ENCODE assay signal across 3 cellular contexts in genomic region chr3:140588558-140588957, GRCh38.
TF ChIP-seq lines count a peak whose summit lies in the region.

No MANE protein-coding gene starts in this region.

TF ChIP-seq in GM23338, 12 proteins besides CTCF, POLR2A, EP300 and RAD21 (continued from another document):
- TF ChIP-seq, protein P1, sequence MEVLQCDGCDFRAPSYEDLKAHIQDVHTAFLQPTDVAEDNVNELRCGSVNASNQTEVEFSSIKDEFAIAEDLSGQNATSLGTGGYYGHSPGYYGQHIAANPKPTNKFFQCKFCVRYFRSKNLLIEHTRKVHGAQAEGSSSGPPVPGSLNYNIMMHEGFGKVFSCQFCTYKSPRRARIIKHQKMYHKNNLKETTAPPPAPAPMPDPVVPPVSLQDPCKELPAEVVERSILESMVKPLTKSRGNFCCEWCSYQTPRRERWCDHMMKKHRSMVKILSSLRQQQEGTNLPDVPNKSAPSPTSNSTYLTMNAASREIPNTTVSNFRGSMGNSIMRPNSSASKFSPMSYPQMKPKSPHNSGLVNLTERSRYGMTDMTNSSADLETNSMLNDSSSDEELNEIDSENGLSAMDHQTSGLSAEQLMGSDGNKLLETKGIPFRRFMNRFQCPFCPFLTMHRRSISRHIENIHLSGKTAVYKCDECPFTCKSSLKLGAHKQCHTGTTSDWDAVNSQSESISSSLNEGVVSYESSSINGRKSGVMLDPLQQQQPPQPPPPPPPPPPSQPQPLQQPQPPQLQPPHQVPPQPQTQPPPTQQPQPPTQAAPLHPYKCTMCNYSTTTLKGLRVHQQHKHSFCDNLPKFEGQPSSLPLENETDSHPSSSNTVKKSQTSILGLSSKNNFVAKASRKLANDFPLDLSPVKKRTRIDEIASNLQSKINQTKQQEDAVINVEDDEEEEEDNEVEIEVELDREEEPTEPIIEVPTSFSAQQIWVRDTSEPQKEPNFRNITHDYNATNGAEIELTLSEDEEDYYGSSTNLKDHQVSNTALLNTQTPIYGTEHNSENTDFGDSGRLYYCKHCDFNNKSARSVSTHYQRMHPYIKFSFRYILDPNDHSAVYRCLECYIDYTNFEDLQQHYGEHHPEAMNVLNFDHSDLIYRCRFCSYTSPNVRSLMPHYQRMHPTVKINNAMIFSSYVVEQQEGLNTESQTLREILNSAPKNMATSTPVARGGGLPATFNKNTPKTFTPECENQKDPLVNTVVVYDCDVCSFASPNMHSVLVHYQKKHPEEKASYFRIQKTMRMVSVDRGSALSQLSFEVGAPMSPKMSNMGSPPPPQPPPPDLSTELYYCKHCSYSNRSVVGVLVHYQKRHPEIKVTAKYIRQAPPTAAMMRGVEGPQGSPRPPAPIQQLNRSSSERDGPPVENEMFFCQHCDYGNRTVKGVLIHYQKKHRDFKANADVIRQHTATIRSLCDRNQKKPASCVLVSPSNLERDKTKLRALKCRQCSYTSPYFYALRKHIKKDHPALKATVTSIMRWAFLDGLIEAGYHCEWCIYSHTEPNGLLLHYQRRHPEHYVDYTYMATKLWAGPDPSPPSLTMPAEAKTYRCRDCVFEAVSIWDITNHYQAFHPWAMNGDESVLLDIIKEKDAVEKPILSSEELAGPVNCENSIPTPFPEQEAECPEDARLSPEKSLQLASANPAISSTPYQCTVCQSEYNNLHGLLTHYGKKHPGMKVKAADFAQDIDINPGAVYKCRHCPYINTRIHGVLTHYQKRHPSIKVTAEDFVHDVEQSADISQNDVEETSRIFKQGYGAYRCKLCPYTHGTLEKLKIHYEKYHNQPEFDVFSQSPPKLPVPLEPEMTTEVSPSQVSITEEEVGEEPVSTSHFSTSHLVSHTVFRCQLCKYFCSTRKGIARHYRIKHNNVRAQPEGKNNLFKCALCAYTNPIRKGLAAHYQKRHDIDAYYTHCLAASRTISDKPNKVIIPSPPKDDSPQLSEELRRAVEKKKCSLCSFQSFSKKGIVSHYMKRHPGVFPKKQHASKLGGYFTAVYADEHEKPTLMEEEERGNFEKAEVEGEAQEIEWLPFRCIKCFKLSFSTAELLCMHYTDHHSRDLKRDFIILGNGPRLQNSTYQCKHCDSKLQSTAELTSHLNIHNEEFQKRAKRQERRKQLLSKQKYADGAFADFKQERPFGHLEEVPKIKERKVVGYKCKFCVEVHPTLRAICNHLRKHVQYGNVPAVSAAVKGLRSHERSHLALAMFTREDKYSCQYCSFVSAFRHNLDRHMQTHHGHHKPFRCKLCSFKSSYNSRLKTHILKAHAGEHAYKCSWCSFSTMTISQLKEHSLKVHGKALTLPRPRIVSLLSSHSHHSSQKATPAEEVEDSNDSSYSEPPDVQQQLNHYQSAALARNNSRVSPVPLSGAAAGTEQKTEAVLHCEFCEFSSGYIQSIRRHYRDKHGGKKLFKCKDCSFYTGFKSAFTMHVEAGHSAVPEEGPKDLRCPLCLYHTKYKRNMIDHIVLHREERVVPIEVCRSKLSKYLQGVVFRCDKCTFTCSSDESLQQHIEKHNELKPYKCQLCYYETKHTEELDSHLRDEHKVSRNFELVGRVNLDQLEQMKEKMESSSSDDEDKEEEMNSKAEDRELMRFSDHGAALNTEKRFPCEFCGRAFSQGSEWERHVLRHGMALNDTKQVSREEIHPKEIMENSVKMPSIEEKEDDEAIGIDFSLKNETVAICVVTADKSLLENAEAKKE (CRISPR knock-in tag; IDR thresholded peaks at IDR 0.05) = no peak

TF ChIP-seq in WTC11, 78 proteins besides CTCF, POLR2A, EP300 and RAD21 (continued from another document):
- TF ChIP-seq ATF6 (CRISPR knock-in tag; IDR thresholded peaks at IDR 0.05) (no peak), JAZF1 (CRISPR knock-in tag; IDR thresholded peaks at IDR 0.05) (no peak), IRF2 (CRISPR knock-in tag; IDR thresholded peaks at IDR 0.05; ENCODE audit: borderline replicate concordance, low read depth) (no peak), NFYB (CRISPR knock-in tag; conservative IDR thresholded peaks at IDR 0.05; ENCODE audit: low read depth) (no peak), NR1H2 (CRISPR knock-in tag; IDR thresholded peaks at IDR 0.05) (no peak), JUN (CRISPR knock-in tag; IDR thresholded peaks at IDR 0.05) (no peak), ELF4 (CRISPR knock-in tag; IDR thresholded peaks at IDR 0.05; ENCODE audit: low read depth) (no peak), SOX15 (CRISPR knock-in tag; IDR thresholded peaks at IDR 0.05) (no peak), FOXP1 (CRISPR knock-in tag; IDR thresholded peaks at IDR 0.05; ENCODE audit: borderline replicate concordance) (no peak)
- TF ChIP-seq, protein P2, sequence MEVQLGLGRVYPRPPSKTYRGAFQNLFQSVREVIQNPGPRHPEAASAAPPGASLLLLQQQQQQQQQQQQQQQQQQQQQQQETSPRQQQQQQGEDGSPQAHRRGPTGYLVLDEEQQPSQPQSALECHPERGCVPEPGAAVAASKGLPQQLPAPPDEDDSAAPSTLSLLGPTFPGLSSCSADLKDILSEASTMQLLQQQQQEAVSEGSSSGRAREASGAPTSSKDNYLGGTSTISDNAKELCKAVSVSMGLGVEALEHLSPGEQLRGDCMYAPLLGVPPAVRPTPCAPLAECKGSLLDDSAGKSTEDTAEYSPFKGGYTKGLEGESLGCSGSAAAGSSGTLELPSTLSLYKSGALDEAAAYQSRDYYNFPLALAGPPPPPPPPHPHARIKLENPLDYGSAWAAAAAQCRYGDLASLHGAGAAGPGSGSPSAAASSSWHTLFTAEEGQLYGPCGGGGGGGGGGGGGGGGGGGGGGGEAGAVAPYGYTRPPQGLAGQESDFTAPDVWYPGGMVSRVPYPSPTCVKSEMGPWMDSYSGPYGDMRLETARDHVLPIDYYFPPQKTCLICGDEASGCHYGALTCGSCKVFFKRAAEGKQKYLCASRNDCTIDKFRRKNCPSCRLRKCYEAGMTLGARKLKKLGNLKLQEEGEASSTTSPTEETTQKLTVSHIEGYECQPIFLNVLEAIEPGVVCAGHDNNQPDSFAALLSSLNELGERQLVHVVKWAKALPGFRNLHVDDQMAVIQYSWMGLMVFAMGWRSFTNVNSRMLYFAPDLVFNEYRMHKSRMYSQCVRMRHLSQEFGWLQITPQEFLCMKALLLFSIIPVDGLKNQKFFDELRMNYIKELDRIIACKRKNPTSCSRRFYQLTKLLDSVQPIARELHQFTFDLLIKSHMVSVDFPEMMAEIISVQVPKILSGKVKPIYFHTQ (CRISPR knock-in tag; IDR thresholded peaks at IDR 0.05) = no peak
- TF ChIP-seq, protein P3, sequence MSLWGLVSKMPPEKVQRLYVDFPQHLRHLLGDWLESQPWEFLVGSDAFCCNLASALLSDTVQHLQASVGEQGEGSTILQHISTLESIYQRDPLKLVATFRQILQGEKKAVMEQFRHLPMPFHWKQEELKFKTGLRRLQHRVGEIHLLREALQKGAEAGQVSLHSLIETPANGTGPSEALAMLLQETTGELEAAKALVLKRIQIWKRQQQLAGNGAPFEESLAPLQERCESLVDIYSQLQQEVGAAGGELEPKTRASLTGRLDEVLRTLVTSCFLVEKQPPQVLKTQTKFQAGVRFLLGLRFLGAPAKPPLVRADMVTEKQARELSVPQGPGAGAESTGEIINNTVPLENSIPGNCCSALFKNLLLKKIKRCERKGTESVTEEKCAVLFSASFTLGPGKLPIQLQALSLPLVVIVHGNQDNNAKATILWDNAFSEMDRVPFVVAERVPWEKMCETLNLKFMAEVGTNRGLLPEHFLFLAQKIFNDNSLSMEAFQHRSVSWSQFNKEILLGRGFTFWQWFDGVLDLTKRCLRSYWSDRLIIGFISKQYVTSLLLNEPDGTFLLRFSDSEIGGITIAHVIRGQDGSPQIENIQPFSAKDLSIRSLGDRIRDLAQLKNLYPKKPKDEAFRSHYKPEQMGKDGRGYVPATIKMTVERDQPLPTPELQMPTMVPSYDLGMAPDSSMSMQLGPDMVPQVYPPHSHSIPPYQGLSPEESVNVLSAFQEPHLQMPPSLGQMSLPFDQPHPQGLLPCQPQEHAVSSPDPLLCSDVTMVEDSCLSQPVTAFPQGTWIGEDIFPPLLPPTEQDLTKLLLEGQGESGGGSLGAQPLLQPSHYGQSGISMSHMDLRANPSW (CRISPR knock-in tag; conservative IDR thresholded peaks at IDR 0.05; ENCODE audit: low read depth) = no peak

TF ChIP-seq in SK-N-SH, 30 proteins besides CTCF, POLR2A, EP300 and RAD21 (continued from another document):
- TF ChIP-seq, protein P4, sequence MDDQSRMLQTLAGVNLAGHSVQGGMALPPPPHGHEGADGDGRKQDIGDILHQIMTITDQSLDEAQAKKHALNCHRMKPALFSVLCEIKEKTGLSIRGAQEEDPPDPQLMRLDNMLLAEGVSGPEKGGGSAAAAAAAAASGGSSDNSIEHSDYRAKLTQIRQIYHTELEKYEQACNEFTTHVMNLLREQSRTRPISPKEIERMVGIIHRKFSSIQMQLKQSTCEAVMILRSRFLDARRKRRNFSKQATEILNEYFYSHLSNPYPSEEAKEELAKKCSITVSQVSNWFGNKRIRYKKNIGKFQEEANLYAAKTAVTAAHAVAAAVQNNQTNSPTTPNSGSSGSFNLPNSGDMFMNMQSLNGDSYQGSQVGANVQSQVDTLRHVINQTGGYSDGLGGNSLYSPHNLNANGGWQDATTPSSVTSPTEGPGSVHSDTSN (IDR thresholded peaks at IDR 0.05) = no peak
- no peak for TF ChIP-seq JUND (IDR thresholded peaks at IDR 0.05)
- TF ChIP-seq, protein P5, sequence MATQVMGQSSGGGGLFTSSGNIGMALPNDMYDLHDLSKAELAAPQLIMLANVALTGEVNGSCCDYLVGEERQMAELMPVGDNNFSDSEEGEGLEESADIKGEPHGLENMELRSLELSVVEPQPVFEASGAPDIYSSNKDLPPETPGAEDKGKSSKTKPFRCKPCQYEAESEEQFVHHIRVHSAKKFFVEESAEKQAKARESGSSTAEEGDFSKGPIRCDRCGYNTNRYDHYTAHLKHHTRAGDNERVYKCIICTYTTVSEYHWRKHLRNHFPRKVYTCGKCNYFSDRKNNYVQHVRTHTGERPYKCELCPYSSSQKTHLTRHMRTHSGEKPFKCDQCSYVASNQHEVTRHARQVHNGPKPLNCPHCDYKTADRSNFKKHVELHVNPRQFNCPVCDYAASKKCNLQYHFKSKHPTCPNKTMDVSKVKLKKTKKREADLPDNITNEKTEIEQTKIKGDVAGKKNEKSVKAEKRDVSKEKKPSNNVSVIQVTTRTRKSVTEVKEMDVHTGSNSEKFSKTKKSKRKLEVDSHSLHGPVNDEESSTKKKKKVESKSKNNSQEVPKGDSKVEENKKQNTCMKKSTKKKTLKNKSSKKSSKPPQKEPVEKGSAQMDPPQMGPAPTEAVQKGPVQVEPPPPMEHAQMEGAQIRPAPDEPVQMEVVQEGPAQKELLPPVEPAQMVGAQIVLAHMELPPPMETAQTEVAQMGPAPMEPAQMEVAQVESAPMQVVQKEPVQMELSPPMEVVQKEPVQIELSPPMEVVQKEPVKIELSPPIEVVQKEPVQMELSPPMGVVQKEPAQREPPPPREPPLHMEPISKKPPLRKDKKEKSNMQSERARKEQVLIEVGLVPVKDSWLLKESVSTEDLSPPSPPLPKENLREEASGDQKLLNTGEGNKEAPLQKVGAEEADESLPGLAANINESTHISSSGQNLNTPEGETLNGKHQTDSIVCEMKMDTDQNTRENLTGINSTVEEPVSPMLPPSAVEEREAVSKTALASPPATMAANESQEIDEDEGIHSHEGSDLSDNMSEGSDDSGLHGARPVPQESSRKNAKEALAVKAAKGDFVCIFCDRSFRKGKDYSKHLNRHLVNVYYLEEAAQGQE (IDR thresholded peaks at IDR 0.05; ENCODE audit: low read depth, low read length) = no peak
- no peak for TF ChIP-seq SIN3A (IDR thresholded peaks at IDR 0.05; ENCODE audit: borderline replicate concordance, low read depth, low read length)
- TF ChIP-seq TEAD4 (IDR thresholded peaks at IDR 0.05; ENCODE audit: borderline replicate concordance, insufficient read depth) = no peak
- TF ChIP-seq FOSL2 (IDR thresholded peaks at IDR 0.05; ENCODE audit: borderline replicate concordance, low read depth) = no peak
- no peak for TF ChIP-seq CHD2 (IDR thresholded peaks at IDR 0.05; ENCODE audit: low read length, partially characterized antibody)
- no peak for TF ChIP-seq GATA2 (CRISPR knock-in tag; IDR thresholded peaks at IDR 0.05)
- TF ChIP-seq RCOR1 (IDR thresholded peaks at IDR 0.05; ENCODE audit: low read length) = no peak
- no peak for TF ChIP-seq YY1 (IDR thresholded peaks at IDR 0.05; ENCODE audit: low read depth)
- no peak for TF ChIP-seq EZH2phosphoT487 (IDR thresholded peaks at IDR 0.05; ENCODE audit: borderline replicate concordance, low read depth)
- TF ChIP-seq TCF12 (IDR thresholded peaks at IDR 0.05) = no peak
- no peak for TF ChIP-seq MXI1 (IDR thresholded peaks at IDR 0.05; ENCODE audit: low read depth, low read length)
- no peak for TF ChIP-seq FOXM1 (IDR thresholded peaks at IDR 0.05; ENCODE audit: low read depth)
- TF ChIP-seq NFIC (IDR thresholded peaks at IDR 0.05; ENCODE audit: borderline replicate concordance) = no peak
- TF ChIP-seq ELF1 (IDR thresholded peaks at IDR 0.05) = no peak
